23 cellular contexts compared by ENCODE assay signal in the genomic region with DNA sequence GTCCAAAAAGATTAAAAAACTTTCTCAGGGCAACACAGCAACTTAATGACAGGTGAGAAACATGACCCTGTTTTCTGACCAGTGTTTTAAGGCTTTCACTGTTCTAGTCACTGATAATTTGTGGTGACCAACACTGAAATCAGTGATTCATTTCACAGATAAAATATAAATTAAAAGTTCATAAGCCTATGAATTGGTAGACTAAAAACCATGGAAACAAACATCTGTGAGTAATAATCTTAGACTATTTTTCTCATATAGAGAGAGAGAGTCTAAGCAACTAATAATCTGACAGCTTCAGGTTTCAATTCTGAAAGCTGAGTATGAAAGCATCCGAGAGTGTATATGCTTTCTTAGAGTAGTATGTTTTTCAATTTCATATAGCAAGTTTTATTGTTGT.
DNase-seq lines count a peak whose midpoint lies in the region; ATAC-seq and TF ChIP-seq lines count a peak whose summit lies in the region.
"Had no signal": no experiment of that assay in that cellular context is flagged by ENCODE, and none has a peak within 500 bp of the region (broad histone marks: within the 10 kb centered on the region; RNA-seq: fewer than 3 reads in every experiment).

No MANE protein-coding gene starts in this region.

- DNase-seq in NCI-H1694 (lab: John Stamatoyannopoulos, UW) (no peak), transverse colon (no peak), cortex of kidney (lab: John Stamatoyannopoulos, UW) (no peak), Ammon's horn (ENCODE audit: low spot score) (no peak)
- DNase-seq: activated CD4-positive, alpha-beta T cell treated with anti-CD3 and anti-CD28 coated beads for 1 hour; activated CD8-positive, alpha-beta T cell treated with anti-CD3 and anti-CD28 coated beads for 36 hours; activated naive CD8-positive, alpha-beta T cell treated with anti-CD3 and anti-CD28 coated beads for 36 hours; AML-193; DMS79; left ventricle myocardium inferior; natural killer cell; NCI-H1048; NCI-H1930; NCI-H2227 treated with DMSO at 0.1 percent for 48 hours; retina; RPMI8226; small intestine; stimulated activated CD4-positive, alpha-beta T cell treated with anti-CD3 and anti-CD28 coated beads, Interleukin-1b, Interleukin-23, amount 100 ng/mL, for 48 hours had no signal

- no peak for TF ChIP-seq POLR2A in transverse colon (IDR thresholded peaks at IDR 0.05)

- H3K9me3 ChIP-seq in transverse colon: no peaks in the 10 kb centered on the region
- H3K9me3 ChIP-seq: ascending aorta, left ventricle myocardium inferior had no signal

- H3K36me3 ChIP-seq in transverse colon: no peaks in the 10 kb centered on the region
- H3K36me3 ChIP-seq: ascending aorta, left ventricle myocardium inferior had no signal

- ATAC-seq in GM18508 (IDR thresholded peaks at IDR 0.05; ENCODE audit: insufficient read depth, unreplicated experiment) (peak; percentile 64), GM19463 (IDR thresholded peaks at IDR 0.05; ENCODE audit: unreplicated experiment) (peak; percentile 65), HG02943 (IDR thresholded peaks at IDR 0.05; ENCODE audit: low read depth, unreplicated experiment) (peak; percentile 80), HG03442 (IDR thresholded peaks at IDR 0.05; ENCODE audit: unreplicated experiment) (peak; percentile 66)
- ATAC-seq: activated CD8-positive, alpha-beta T cell treated with anti-CD3 and anti-CD28 coated beads for 36 hours; natural killer cell had no signal

- in situ Hi-C loops in transverse colon (cut with MboI; ENCODE audit: low pct_ligation_motif_present in 1 of 4, low pct_unique_long_range_greater_than_20kb in 1 of 4, low sequenced_read_pairs in 3 of 4): no loop called here

- intact Hi-C loops in transverse colon (cut with DNase I; ENCODE audit: low total_unique reads): no loop called here

- H3K27ac ChIP-seq in transverse colon: no peak overlapping the region
- H3K27ac ChIP-seq: ascending aorta, left ventricle myocardium inferior had no signal

- no peaks in the 10 kb centered on the region for H3K27me3 ChIP-seq in transverse colon
- H3K27me3 ChIP-seq: ascending aorta had no signal

- H3K4me3 ChIP-seq in transverse colon: no peak overlapping the region
- H3K4me3 ChIP-seq: ascending aorta, left ventricle myocardium inferior had no signal

- TF ChIP-seq EP300 in transverse colon (IDR thresholded peaks at IDR 0.05; ENCODE audit: low read depth): no peak

- no peaks in the 10 kb centered on the region for H3K4me1 ChIP-seq in transverse colon
- H3K4me1 ChIP-seq: ascending aorta, left ventricle myocardium inferior had no signal

- TF ChIP-seq CTCF in transverse colon (IDR thresholded peaks at IDR 0.05): no peak

- 73 to 83% methylated on average over 1 of the region's 1 CpG for WGBS in transverse colon (ENCODE audit: low coverage in 1 of 2), 2 donors
